ENCODE assay signal across 17 cellular contexts in the genomic region with DNA sequence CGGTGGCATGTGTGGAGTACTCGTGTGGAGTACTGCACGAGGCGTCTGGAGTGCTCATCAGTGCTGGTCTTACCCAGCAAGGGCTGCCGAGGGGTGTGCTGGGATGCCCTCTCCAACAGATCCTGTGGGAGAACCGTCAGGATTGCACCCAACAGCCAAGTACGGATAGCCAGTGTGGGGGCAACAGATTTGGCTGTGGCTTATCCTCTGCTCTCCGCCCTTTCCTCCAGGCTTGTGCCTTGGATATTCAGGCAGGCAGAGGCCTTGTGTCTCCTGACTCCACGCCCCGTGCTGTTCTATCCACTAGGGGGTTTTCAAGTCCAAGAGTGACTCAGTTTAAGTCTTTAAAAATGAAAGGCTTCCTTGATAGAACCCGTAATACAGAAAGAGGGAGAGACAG.
DNase-seq lines count a peak whose midpoint lies in the region; ATAC-seq and TF ChIP-seq lines count a peak whose summit lies in the region.
"Had no signal": no experiment of that assay in that cellular context is flagged by ENCODE, and none has a peak within 500 bp of the region (broad histone marks: within the 10 kb centered on the region; RNA-seq: fewer than 3 reads in every experiment).

No MANE protein-coding gene starts in this region.

- ATAC-seq in natural killer cell: no peak
- no peak for ATAC-seq in natural killer cell treated with Interleukin-12 subunit alpha and Interleukin-12 subunit beta and Interleukin-15 and Interleukin-18, amount 100 ng/mL, for 72 hours
- ATAC-seq: GM12878, heart right ventricle had no signal

- no peak for TF ChIP-seq CTCF in natural killer cell (IDR thresholded peaks at IDR 0.05)

- H3K4me1 Mint-ChIP-seq in natural killer cell: no peaks in the 10 kb centered on the region
- peaks cover 0 to 11% of the 10 kb centered on the region in 2 donors for H3K4me1 Mint-ChIP-seq in natural killer cell treated with Interleukin-12 subunit alpha and Interleukin-12 subunit beta and Interleukin-15 and Interleukin-18, amount 100 ng/mL, for 72 hours (ENCODE audit: low read depth in 2 of 2)

- no peak overlapping the region for H3K4me3 Mint-ChIP-seq in natural killer cell
- no peak overlapping the region for H3K4me3 Mint-ChIP-seq in natural killer cell treated with Interleukin-12 subunit alpha and Interleukin-12 subunit beta and Interleukin-15 and Interleukin-18, amount 100 ng/mL, for 72 hours

- DNase-seq in natural killer cell (peak; percentile 5), mesenteric fat pad (ENCODE audit: low spot score) (peak; percentile 67), DMS79 (lab: John Stamatoyannopoulos, UW) (no peak), occipital lobe (lab: John Stamatoyannopoulos, UW) (no peak), NCI-H345 treated with DMSO at 0.1 percent for 48 hours (lab: John Stamatoyannopoulos, UW; ENCODE audit: unreplicated experiment) (no peak), activated gamma-delta T cell (lab: John Stamatoyannopoulos, UW) (no peak)
- DNase-seq in natural killer cell treated with Interleukin-12 subunit alpha and Interleukin-12 subunit beta and Interleukin-15 and Interleukin-18, amount 100 ng/mL, for 72 hours (ENCODE audit: low spot score): no peak
- DNase-seq: activated effector memory CD4-positive, alpha-beta T cell treated with anti-CD3 and anti-CD28 coated beads, Interleukin-2, amount 50 U/mL, for 16 hours; heart right ventricle; mammary epithelial cell; NCI-H1436 treated with DMSO at 0.1 percent for 48 hours; NCI-H524 treated with DMSO at 0.1 percent for 48 hours; T-helper 9 cell had no signal

- no peaks in the 10 kb centered on the region for H3K36me3 Mint-ChIP-seq in natural killer cell
- no peaks in the 10 kb centered on the region for H3K36me3 Mint-ChIP-seq in natural killer cell treated with Interleukin-12 subunit alpha and Interleukin-12 subunit beta and Interleukin-15 and Interleukin-18, amount 100 ng/mL, for 72 hours

- peak overlapping the region; percentile 69 for H3K27ac ChIP-seq in cingulate gyrus (ENCODE audit: low read depth, low read length)
- H3K27ac ChIP-seq: heart right ventricle, RWPE1, upper lobe of left lung had no signal

- H3K27ac Mint-ChIP-seq in natural killer cell: no peak overlapping the region
- H3K27ac Mint-ChIP-seq in natural killer cell treated with Interleukin-12 subunit alpha and Interleukin-12 subunit beta and Interleukin-15 and Interleukin-18, amount 100 ng/mL, for 72 hours: no peak overlapping the region

- H3K27me3 Mint-ChIP-seq in natural killer cell (ENCODE audit: low read depth in 2 of 2): no peaks in the 10 kb centered on the region
- H3K27me3 Mint-ChIP-seq in natural killer cell treated with Interleukin-12 subunit alpha and Interleukin-12 subunit beta and Interleukin-15 and Interleukin-18, amount 100 ng/mL, for 72 hours: peaks cover 0 to 2% of the 10 kb centered on the region in 2 donors

- intact Hi-C loops in natural killer cell (cut with micrococcal nuclease): no loop called here

- no peaks in the 10 kb centered on the region for H3K9me3 Mint-ChIP-seq in natural killer cell
- no peaks in the 10 kb centered on the region for H3K9me3 Mint-ChIP-seq in natural killer cell treated with Interleukin-12 subunit alpha and Interleukin-12 subunit beta and Interleukin-15 and Interleukin-18, amount 100 ng/mL, for 72 hours

Comparison
In these comparisons a context has a peak if more than half of its experiments do, and no peak if none do; other contexts are left out.
1. DNase-seq: peak in natural killer cell (single experiment) and mesenteric fat pad (single experiment); none in natural killer cell treated with Interleukin-12 subunit alpha and Interleukin-12 subunit beta and Interleukin-15 and Interleukin-18, amount 100 ng/mL, for 72 hours (single experiment), DMS79 (single experiment), occipital lobe (single experiment), NCI-H345 treated with DMSO at 0.1 percent for 48 hours (single experiment) and activated gamma-delta T cell (single experiment).